ENCODE assay signal across 26 cellular contexts in genomic region chrX:68874076-68874475, GRCh38.
"Had no signal": no experiment of that assay in that cellular context is flagged by ENCODE, and none has a peak within 500 bp of the region (broad histone marks: within the 10 kb centered on the region; RNA-seq: fewer than 3 reads in every experiment).

No MANE protein-coding gene starts in this region.

- H3K27ac Mint-ChIP-seq: activated CD4-positive, alpha-beta memory T cell treated with anti-CD3 and anti-CD28 coated beads, Interleukin-2, amount 10 ng/mL, durations not matched to agents 7 days and 5 days; activated naive CD8-positive, alpha-beta T cell treated with anti-CD3 and anti-CD28 coated beads for 36 hours; activated T-cell treated with anti-CD3 and anti-CD28 coated beads, Interleukin-2, amount 50 U/mL, for 72 hours; activated T-helper 17 cell treated with anti-CD3 and anti-CD28 coated beads, Interleukin-2, amount 50 U/mL, for 72 hours had no signal

- H3K36me3 Mint-ChIP-seq: activated naive CD8-positive, alpha-beta T cell treated with anti-CD3 and anti-CD28 coated beads for 36 hours had no signal

- H3K4me3 Mint-ChIP-seq: activated CD4-positive, alpha-beta memory T cell treated with anti-CD3 and anti-CD28 coated beads, Interleukin-2, amount 10 ng/mL, durations not matched to agents 7 days and 5 days; activated naive CD8-positive, alpha-beta T cell treated with anti-CD3 and anti-CD28 coated beads for 36 hours; activated T-cell treated with anti-CD3 and anti-CD28 coated beads, Interleukin-2, amount 50 U/mL, for 72 hours; activated T-helper 17 cell treated with anti-CD3 and anti-CD28 coated beads, Interleukin-2, amount 50 U/mL, for 72 hours; central memory CD8-positive, alpha-beta T cell had no signal

- H3K9me3 Mint-ChIP-seq: activated CD4-positive, alpha-beta memory T cell treated with anti-CD3 and anti-CD28 coated beads, Interleukin-2, amount 10 ng/mL, durations not matched to agents 7 days and 5 days; activated naive CD8-positive, alpha-beta T cell treated with anti-CD3 and anti-CD28 coated beads for 36 hours; activated T-cell treated with anti-CD3 and anti-CD28 coated beads, Interleukin-2, amount 50 U/mL, for 72 hours; activated T-helper 17 cell treated with anti-CD3 and anti-CD28 coated beads, Interleukin-2, amount 50 U/mL, for 72 hours; central memory CD8-positive, alpha-beta T cell had no signal

- DNase-seq: activated CD4-positive, alpha-beta memory T cell treated with anti-CD3 and anti-CD28 coated beads, Interleukin-2, amount 10 ng/mL, durations not matched to agents 7 days and 5 days; activated CD4-positive, alpha-beta T cell treated with anti-CD3 and anti-CD28 coated beads for 1 hour; activated CD4-positive, alpha-beta T cell treated with anti-CD3 and anti-CD28 coated beads for 48 hours; activated CD4-positive, CD25-positive, alpha-beta regulatory T cell; activated effector memory CD4-positive, alpha-beta T cell treated with anti-CD3 and anti-CD28 coated beads, Interleukin-2, amount 50 U/mL, for 16 hours; activated naive CD4-positive, alpha-beta T cell; activated naive CD4-positive, alpha-beta T cell treated with anti-CD3 and anti-CD28 coated beads, Interleukin-2, amount 50 U/mL, for 16 hours; activated naive CD8-positive, alpha-beta T cell treated with anti-CD3 and anti-CD28 coated beads for 36 hours; activated T-cell treated with anti-CD3 and anti-CD28 coated beads, Interleukin-2, amount 50 U/mL, for 1 hour; activated T-cell treated with anti-CD3 and anti-CD28 coated beads, Interleukin-2, amount 50 U/mL, for 72 hours; amniotic stem cell; colonic mucosa; MM.1S; MV-4-11; NCI-H1092; NCI-H187 treated with DMSO at 0.1 percent for 48 hours; NCI-H2081; NCI-H345; NCI-H526 treated with DMSO at 0.1 percent for 48 hours; NCI-H774; PC-9; SIG-M5; T1000; WERI-Rb-1 had no signal

- H3K27me3 Mint-ChIP-seq: activated CD4-positive, alpha-beta memory T cell treated with anti-CD3 and anti-CD28 coated beads, Interleukin-2, amount 10 ng/mL, durations not matched to agents 7 days and 5 days; activated naive CD8-positive, alpha-beta T cell treated with anti-CD3 and anti-CD28 coated beads for 36 hours; activated T-helper 17 cell treated with anti-CD3 and anti-CD28 coated beads, Interleukin-2, amount 50 U/mL, for 72 hours; central memory CD8-positive, alpha-beta T cell had no signal
